In the genomic region with DNA sequence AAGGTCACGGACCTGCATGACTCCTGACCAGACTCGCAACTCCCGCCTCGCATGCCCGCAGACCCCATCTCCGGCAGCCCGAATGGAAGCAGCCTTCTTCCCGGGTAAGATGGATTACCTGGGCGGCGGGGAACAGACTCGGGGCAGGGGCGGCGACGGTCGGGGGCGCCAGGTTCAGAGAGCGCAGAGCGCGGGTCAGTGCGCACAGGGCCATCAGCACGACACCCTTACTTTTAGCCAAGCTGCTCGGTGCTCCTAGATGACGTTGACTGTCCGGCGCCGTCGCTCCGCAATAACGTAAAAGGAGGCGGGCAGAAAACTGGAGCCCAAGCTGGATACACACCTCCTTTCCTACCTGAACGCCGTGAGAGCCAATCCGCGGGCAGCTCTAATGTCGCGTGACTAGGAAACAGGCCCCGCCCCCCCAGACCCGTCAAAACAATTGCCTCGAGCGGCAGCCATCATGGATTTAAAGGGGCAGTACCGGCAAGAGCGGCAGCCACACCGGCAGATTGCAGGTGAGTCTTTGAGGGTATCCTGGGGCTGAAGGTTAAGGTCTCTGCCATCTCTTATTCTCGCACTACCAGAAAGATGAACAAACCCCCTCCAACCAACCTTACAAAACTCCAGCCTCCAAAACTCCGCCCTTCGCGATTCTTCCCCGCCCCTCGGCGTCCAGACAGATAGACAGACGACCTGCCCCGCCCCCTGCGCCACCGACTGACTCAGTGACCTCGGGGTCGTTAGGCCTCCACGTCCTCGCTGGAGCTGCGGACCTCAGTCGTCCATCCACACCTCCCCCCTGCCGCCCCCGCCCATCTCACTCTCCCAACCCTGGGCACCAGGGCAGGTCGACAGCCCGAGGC, we compare ENCODE assay signal across 7 cellular contexts. TPM values are rescaled to one million over a fixed set of nuclear protein-coding genes. Genes with fewer than 3 reads are reported as not detected.
DNase-seq lines count a peak whose midpoint lies in the region; ATAC-seq, FAIRE-seq and TF ChIP-seq lines count a peak whose summit lies in the region.

A gene (plus strand): TSS at position 464 of the 866 bp plus-strand sequence. CDS start 1,705 bp downstream, outside the sequence.
A gene (minus strand): TSS at position 267 of the 866 bp plus-strand sequence. CDS start 53 bp downstream, at position 214.

- peak within 1 kb of the TSS; percentile 89 for H3K9ac ChIP-seq in GM12878 (ENCODE audit: control insufficient read depth, insufficient read depth, low read length)

- FAIRE-seq in GM12878 (lab: Jason Lieb, UNC) = peak; percentile 100

- H2AFZ ChIP-seq in GM12878 (ENCODE audit: control insufficient read depth, low read depth, low read length) = peak within 1 kb of the TSS; percentile 100

- TF ChIP-seq RAD21 in GM12878 (IDR thresholded peaks at IDR 0.05; ENCODE audit: insufficient read depth, low read depth, low read length) = no peak

- peak; percentile 94 for TF ChIP-seq POLR2A in GM12878 (IDR thresholded peaks at IDR 0.05; ENCODE audit: low read depth, low read length)

- peaks cover 3% of the 10 kb centered on the region; the same call in 1 of the 2 replicates for H3K4me1 ChIP-seq in GM12878 (ENCODE audit: control insufficient read depth, insufficient read depth, low read length)

- TF ChIP-seq CTCF in GM12878 (IDR thresholded peaks at IDR 0.05 in 2 of 3, conservative IDR thresholded peaks at IDR 0.05 in 1 of 3; ENCODE audit: control insufficient read depth in 2 of 3, extremely low read depth in 1 of 3, insufficient read depth in 1 of 3, low read depth in 3 of 3, low read length in 3 of 3) (no peak), retinal pigment epithelial cell (conservative IDR thresholded peaks at IDR 0.05; ENCODE audit: low read depth, low read length) (no peak)

- DNase-seq in NCI-H2081 (lab: John Stamatoyannopoulos, UW) (peak; percentile 98), T1000 (lab: John Stamatoyannopoulos, UW) (peak; percentile 96), GM12878 (ENCODE audit: low read depth, low spot score) (peak; percentile 97), hypothalamus (lab: John Stamatoyannopoulos, UW) (peak; percentile 89 to 100 (median 98)), retinal pigment epithelial cell (ENCODE audit: low read depth) (peak; percentile 96)

- ATAC-seq in GM18508 (IDR thresholded peaks at IDR 0.05; ENCODE audit: insufficient read depth, unreplicated experiment) (peak; percentile 44), HG03025 (IDR thresholded peaks at IDR 0.05; ENCODE audit: low FRiP score, unreplicated experiment) (peak; percentile 88), GM12878 (peak; percentile 98)

- BruUV-seq in GM12878 (replicated peaks; lab: Mats Ljungman, UMichigan) = no TSS peak

- POLR2A ChIA-PET in GM12878 (lab: Charles Lee) = interaction anchor here (0.5 to 2.5 kb wide), 10 partner anchors 36 to 570 kb away, joined by 3 to 19 read pairs (median 4); a partner anchor contains a TSS

- no peaks in the 10 kb centered on the region for H3K9me3 ChIP-seq in GM12878 (replicated peaks; ENCODE audit: control insufficient read depth, insufficient read depth, low read length)

- peak within 1 kb of the TSS; percentile 97 for H3K4me2 ChIP-seq in GM12878 (ENCODE audit: control insufficient read depth, insufficient read depth)

- no peak for TF ChIP-seq EP300 in GM12878 (IDR thresholded peaks at IDR 0.05; ENCODE audit: borderline replicate concordance in 1 of 2, control insufficient read depth in 1 of 2, low read depth in 2 of 2, low read length in 2 of 2)

- under 1% methylated on average over 62 of the region's 64 CpGs for WGBS in GM12878 (ENCODE audit: insufficient coverage, insufficient replicate concordance, low lambda C conversion rate, missing lambda C conversion rate)

- no peaks in the 10 kb centered on the region for H3K27me3 ChIP-seq in GM12878 (replicated peaks in 1 of 2; ENCODE audit: control insufficient read depth in 2 of 2, insufficient read depth in 2 of 2, low read length in 1 of 2)

- SMC1A ChIA-PET in GM12878 (lab: Charles Lee; ENCODE audit: uncharacterized antibody, unreplicated experiment) = interaction anchor here (0.7 to 2.2 kb wide), 6 partner anchors 45 to 159 kb away, joined by 3 to 10 read pairs (median 5); a partner anchor contains a TSS

- no peaks in the 10 kb centered on the region; a peak in 2 of 4 replicates for H3K36me3 ChIP-seq in GM12878 (ENCODE audit: control insufficient read depth in 2 of 2, insufficient read depth in 2 of 2, low read length in 1 of 2)

- H3K4me3 ChIP-seq in GM12878 (peak within 1 kb of the TSS; percentile 95), retinal pigment epithelial cell (ENCODE audit: low read length) (peak within 1 kb of the TSS; percentile 99)

- in situ Hi-C loops in GM12878 (cut with MboI) = no loop called here

- H4K20me1 ChIP-seq in GM12878 (ENCODE audit: control insufficient read depth, insufficient read depth) = no peaks in the 10 kb centered on the region

- CTCF ChIA-PET in GM12878 (lab: Yijun Ruan, JAX) = interaction anchor here (0.9 to 1.4 kb wide), 2 partner anchors 49 to 84 kb away, joined by 3 to 4 read pairs; no protein-coding TSS in a partner anchor

- peak within 1 kb of the TSS; percentile 87 for H3K27ac ChIP-seq in GM12878 (ENCODE audit: control insufficient read depth, insufficient read depth)

- intact Hi-C loops in GM12878 (cut with micrococcal nuclease; ENCODE audit: unreplicated experiment) = loop anchor here (5.0 kb wide), 1 partner anchor 157 kb away; no protein-coding TSS in a partner anchor

- H3K79me2 ChIP-seq in GM12878 (ENCODE audit: control insufficient read depth, insufficient read depth, low read length) = peaks cover 15% of the 10 kb centered on the region

- RAD21 ChIA-PET in GM12878 (lab: Charles Lee; ENCODE audit: unreplicated experiment) = interaction anchor here (0.9 to 3.0 kb wide), 6 partner anchors 37 to 496 kb away, joined by 3 to 16 read pairs (median 4); a partner anchor contains a TSS

TF ChIP-seq in GM12878, 131 proteins besides CTCF, POLR2A, EP300 and RAD21 (continues in another document):
- TF ChIP-seq RAD51 (IDR thresholded peaks at IDR 0.05) (peak; percentile 67), SRF (IDR thresholded peaks at IDR 0.05; ENCODE audit: low read depth in 2 of 2, low read length in 2 of 2) (peak in 1 of 2 experiments; percentile 95; a peak in 2 of 4 replicates), MTA3 (IDR thresholded peaks at IDR 0.05; ENCODE audit: borderline replicate concordance, low read length) (no peak), SREBF1 (IDR thresholded peaks at IDR 0.05; ENCODE audit: low read length) (0 out of 2 replicates have a peak, but pooled peaks have one; percentile 10), SREBF2 (IDR thresholded peaks at IDR 0.05; ENCODE audit: low read length) (no peak), SP1 (IDR thresholded peaks at IDR 0.05; ENCODE audit: low read depth, low read length) (peak; percentile 86), NBN (IDR thresholded peaks at IDR 0.05) (peak; percentile 96), NRF1 (conservative IDR thresholded peaks at IDR 0.05; ENCODE audit: low read depth, low read length) (no peak), CREM (IDR thresholded peaks at IDR 0.05; ENCODE audit: low read depth) (peak; percentile 100), SUZ12 (IDR thresholded peaks at IDR 0.05; ENCODE audit: unreplicated experiment) (no peak)
- TF ChIP-seq, protein P1, sequence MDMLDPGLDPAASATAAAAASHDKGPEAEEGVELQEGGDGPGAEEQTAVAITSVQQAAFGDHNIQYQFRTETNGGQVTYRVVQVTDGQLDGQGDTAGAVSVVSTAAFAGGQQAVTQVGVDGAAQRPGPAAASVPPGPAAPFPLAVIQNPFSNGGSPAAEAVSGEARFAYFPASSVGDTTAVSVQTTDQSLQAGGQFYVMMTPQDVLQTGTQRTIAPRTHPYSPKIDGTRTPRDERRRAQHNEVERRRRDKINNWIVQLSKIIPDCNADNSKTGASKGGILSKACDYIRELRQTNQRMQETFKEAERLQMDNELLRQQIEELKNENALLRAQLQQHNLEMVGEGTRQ (IDR thresholded peaks at IDR 0.05; ENCODE audit: borderline replicate concordance, low read depth, low read length) = peak; percentile 37; the same call in 1 of the 2 replicates

RNA-seq across cellular contexts. Expression of the first gene that starts in this region (rescaled TPM):
- total RNA-seq in GM12878 (2013; cell fraction: nucleolus; rRNA removed) = 33.4 and 33.8 TPM in 2 replicates
- 8.4 TPM in 2 replicates for total RNA-seq in GM12878 (2014; rRNA removed)
- 4.2 and 4.8 TPM in 2 replicates for total RNA-seq in GM12878 (2014; rRNA removed; fragmentation: Illumina TruSeq; extraction: Trizol)
- 9.5 and 11.8 TPM in 2 replicates for total RNA-seq in GM12878 (2021)
- 10.7 TPM for polyA plus RNA-seq in GM12878 (2011; ENCODE audit: low read depth)
- 11.0 and 13.4 TPM in 2 replicates for polyA plus RNA-seq in GM12878 (2011; rRNA removed)
- polyA plus RNA-seq in GM12878 (2011; cell fraction: cytosol; rRNA removed) = 10.3 and 13.1 TPM in 2 replicates
- polyA plus RNA-seq in GM12878 (2011; cell fraction: nucleus; rRNA removed) = 54.8 and 62.8 TPM in 2 replicates
- 16.8 and 17.7 TPM in 2 replicates for polyA plus RNA-seq in GM12878 (2012)
- 3.5 and 6.2 TPM in 2 replicates for polyA plus RNA-seq in GM12878 (2014; fragmentation: Illumina TruSeq; extraction: Trizol)
- polyA plus RNA-seq in GM12878 (2014; fragmentation: Nextera tagmentation; extraction: Ambion mirVana) = 1 to 10 TPM in 1 of 2 experiments, under 1 TPM in 1; 0.90 to 2.4 TPM
- polyA plus RNA-seq in GM12878 (2014; rRNA removed) = 7.5 and 10.1 TPM in 2 replicates
- 1 to 10 TPM; 6.3 to 7.9 TPM for polyA plus RNA-seq in GM12878 (2016; fragmentation: Nextera tagmentation; extraction: Ambion mirVana)
- polyA minus RNA-seq in GM12878 (2011; rRNA and poly(A)+ RNA removed) = 10.5 and 14.0 TPM in 2 replicates
- polyA minus RNA-seq in GM12878 (2011; cell fraction: cytosol; rRNA and poly(A)+ RNA removed) = 2.9 and 5.6 TPM in 2 replicates
- polyA minus RNA-seq in GM12878 (2011; cell fraction: nucleus; rRNA and poly(A)+ RNA removed) = 15.2 and 21.5 TPM in 2 replicates

RNA-seq across cellular contexts. Expression of the second gene that starts in this region (rescaled TPM):
- 20.0 and 20.1 TPM in 2 replicates for total RNA-seq in GM12878 (2013; cell fraction: nucleolus; rRNA removed)
- total RNA-seq in GM12878 (2014; rRNA removed) = 33.2 and 34.8 TPM in 2 replicates
- total RNA-seq in GM12878 (2014; rRNA removed; fragmentation: Illumina TruSeq; extraction: Trizol) = 32.7 and 38.6 TPM in 2 replicates
- 95.0 and 100 TPM in 2 replicates for total RNA-seq in GM12878 (2021)
- 15.7 TPM for polyA plus RNA-seq in GM12878 (2011; ENCODE audit: low read depth)
- polyA plus RNA-seq in GM12878 (2011; rRNA removed) = 19.7 and 44.5 TPM in 2 replicates
- polyA plus RNA-seq in GM12878 (2011; cell fraction: cytosol; rRNA removed) = 44.2 and 56.0 TPM in 2 replicates
- polyA plus RNA-seq in GM12878 (2011; cell fraction: nucleus; rRNA removed) = 41.5 and 42.3 TPM in 2 replicates
- 63.1 and 66.6 TPM in 2 replicates for polyA plus RNA-seq in GM12878 (2012)
- 43.1 and 59.7 TPM in 2 replicates for polyA plus RNA-seq in GM12878 (2014; fragmentation: Illumina TruSeq; extraction: Trizol)
- 10 to 100 TPM; 29.7 to 42.1 TPM for polyA plus RNA-seq in GM12878 (2014; fragmentation: Nextera tagmentation; extraction: Ambion mirVana)
- 56.0 and 56.6 TPM in 2 replicates for polyA plus RNA-seq in GM12878 (2014; rRNA removed)
- polyA plus RNA-seq in GM12878 (2016; fragmentation: Nextera tagmentation; extraction: Ambion mirVana) = 100 to 1,000 TPM; 120 to 125 TPM
- 23.8 and 31.3 TPM in 2 replicates for polyA minus RNA-seq in GM12878 (2011; rRNA and poly(A)+ RNA removed)
- polyA minus RNA-seq in GM12878 (2011; cell fraction: cytosol; rRNA and poly(A)+ RNA removed) = 10.7 and 26.8 TPM in 2 replicates
- polyA minus RNA-seq in GM12878 (2011; cell fraction: nucleus; rRNA and poly(A)+ RNA removed) = 11.4 and 18.5 TPM in 2 replicates

Comparison
In these comparisons a context has a peak if more than half of its experiments do, and no peak if none do; other contexts are left out.
1. Peak in every context shown above with its lines: DNase-seq, ATAC-seq, H3K4me3 ChIP-seq and H3K27ac ChIP-seq.
2. ATAC-seq: peak in every context shown above with its lines; median percentile 98 in GM12878; 88 in HG03025; 44 in GM18508.